8 cellular contexts compared by ENCODE assay signal in genomic region chrX:69615779-69616519, GRCh38. TPM values are rescaled to one million over a fixed set of nuclear protein-coding genes. Genes with fewer than 3 reads are reported as not detected.
DNase-seq lines count a peak whose midpoint lies in the region; FAIRE-seq and TF ChIP-seq lines count a peak whose summit lies in the region.

Gene EDA (plus strand): TSS chrX:69616113.

- no peaks in the 10 kb centered on the region for H3K27me3 Mint-ChIP-seq in Calu3 (ENCODE audit: unreplicated experiment)
- peaks cover 26% of the 10 kb centered on the region for H3K27me3 Mint-ChIP-seq in dendritic cell treated with granulocyte-macrophage colony-stimulating factor and Interleukin-4, amounts not matched to agents 40 ng/mL and 50 ng/mL, for 4 days

- BruUV-seq in Calu3 (replicated peaks; lab: Mats Ljungman, UMichigan): no TSS peak

- H3K27ac Mint-ChIP-seq in Calu3 (ENCODE audit: unreplicated experiment): peak within 1 kb of the TSS; percentile 50
- peak within 1 kb of the TSS; percentile 51 for H3K27ac Mint-ChIP-seq in dendritic cell treated with granulocyte-macrophage colony-stimulating factor and Interleukin-4, amounts not matched to agents 40 ng/mL and 50 ng/mL, for 4 days

- no peaks in the 10 kb centered on the region for H3K9me3 Mint-ChIP-seq in Calu3 (ENCODE audit: low read depth, unreplicated experiment)
- H3K9me3 Mint-ChIP-seq in dendritic cell treated with granulocyte-macrophage colony-stimulating factor and Interleukin-4, amounts not matched to agents 40 ng/mL and 50 ng/mL, for 4 days: no peaks in the 10 kb centered on the region

- CTCF ChIA-PET in Calu3 (lab: Charles Lee): interaction anchor here (0.5 to 1.2 kb wide), 4 partner anchors 9 to 517 kb away, joined by 3 to 6 read pairs (median 4); partner anchors contain the start of gene IGBP1

- DNase-seq in Calu3 (peak; percentile 93), H54 (ENCODE audit: insufficient read length, low spot score) (peak; percentile 57), NCI-H2171 treated with DMSO at 0.1 percent for 48 hours (lab: John Stamatoyannopoulos, UW) (peak; percentile 90), kidney tubule cell (ENCODE audit: low spot score) (peak; percentile 84), HuH-7 (ENCODE audit: low spot score) (no peak)
- peak; percentile 66 for DNase-seq in activated CD4-positive, alpha-beta T cell treated with anti-CD3 and anti-CD28 coated beads, Interleukin-2, amount 50 U/mL, for 1 hour
- DNase-seq in stimulated activated CD4-positive, alpha-beta T cell treated with anti-CD3 and anti-CD28 coated beads, Interleukin-12 subunit alpha, Interleukin-12 subunit beta, amount 100 ng/mL, for 48 hours (ENCODE audit: low read depth in 2 of 3, low spot score in 1 of 3): peak; percentile 27 to 66 (median 47)

- intact Hi-C loops in Calu3 (cut with micrococcal nuclease; ENCODE audit: unreplicated experiment): loop anchor here (2.0 to 5.0 kb wide), 3 partner anchors 417 to 794 kb away; no protein-coding TSS in a partner anchor
- intact Hi-C loops in dendritic cell treated with granulocyte-macrophage colony-stimulating factor and Interleukin-4, amounts not matched to agents 40 ng/mL and 50 ng/mL, for 4 days (cut with micrococcal nuclease): loop anchor here (5.0 kb wide), 2 partner anchors 79 to 516 kb away; partner anchors contain the start of gene IGBP1

- H3K4me1 Mint-ChIP-seq in Calu3 (ENCODE audit: low read depth, unreplicated experiment): peaks cover 8% of the 10 kb centered on the region
- peaks cover 5% of the 10 kb centered on the region for H3K4me1 Mint-ChIP-seq in dendritic cell treated with granulocyte-macrophage colony-stimulating factor and Interleukin-4, amounts not matched to agents 40 ng/mL and 50 ng/mL, for 4 days (ENCODE audit: low read depth)

- peaks cover 18% of the 10 kb centered on the region for H3K36me3 Mint-ChIP-seq in Calu3 (ENCODE audit: insufficient read depth, unreplicated experiment)
- no peaks in the 10 kb centered on the region for H3K36me3 Mint-ChIP-seq in dendritic cell treated with granulocyte-macrophage colony-stimulating factor and Interleukin-4, amounts not matched to agents 40 ng/mL and 50 ng/mL, for 4 days (ENCODE audit: low read depth)

- TF ChIP-seq CTCF in Calu3 (IDR thresholded peaks at IDR 0.05; ENCODE audit: unreplicated experiment): no peak

- H3K4me3 Mint-ChIP-seq in Calu3 (ENCODE audit: low read depth, unreplicated experiment): peak within 1 kb of the TSS; percentile 96
- H3K4me3 Mint-ChIP-seq in dendritic cell treated with granulocyte-macrophage colony-stimulating factor and Interleukin-4, amounts not matched to agents 40 ng/mL and 50 ng/mL, for 4 days: peak within 1 kb of the TSS; percentile 81

- TF ChIP-seq POLR2A in H54 (IDR thresholded peaks at IDR 0.05; ENCODE audit: low read depth, low read length): no peak

- FAIRE-seq in H54 (lab: Jason Lieb, UNC): no peak

RNA-seq across cellular contexts. Expression of gene EDA, which starts in this region (rescaled TPM):
- total RNA-seq in Calu3 (2022): 5.0 and 5.7 TPM in 2 replicates
